ENCODE assay signal across 20 cellular contexts in the genomic region with DNA sequence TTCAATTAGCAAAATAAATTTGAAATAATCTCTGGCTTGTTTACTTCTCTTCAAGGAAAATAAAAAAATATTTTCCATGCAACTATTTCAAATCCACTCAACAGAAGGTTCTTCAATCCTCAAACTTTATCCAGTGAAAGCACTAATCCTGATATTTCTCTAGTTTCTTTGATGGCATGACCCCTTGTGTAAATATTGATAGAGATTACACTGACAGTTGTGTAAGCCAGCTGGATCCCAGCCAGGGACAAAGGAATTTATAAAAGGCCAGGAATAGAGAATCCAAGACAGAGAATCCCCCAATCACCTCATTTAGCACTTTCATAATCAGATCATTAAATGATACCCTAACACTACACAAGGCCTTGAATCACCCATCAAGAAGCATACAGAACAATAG.
DNase-seq lines count a peak whose midpoint lies in the region; ATAC-seq and TF ChIP-seq lines count a peak whose summit lies in the region.
"Had no signal": no experiment of that assay in that cellular context is flagged by ENCODE, and none has a peak within 500 bp of the region (broad histone marks: within the 10 kb centered on the region; RNA-seq: fewer than 3 reads in every experiment).

No MANE protein-coding gene starts in this region.

- H3K27me3 Mint-ChIP-seq in mesothelial cell of epicardium (ENCODE audit: low read depth), result no peaks in the 10 kb centered on the region
- H3K27me3 Mint-ChIP-seq: activated naive CD8-positive, alpha-beta T cell treated with anti-CD3 and anti-CD28 coated beads, Interleukin-2, amount 50 U/mL, for 24 hours; stimulated activated naive B cell treated with anti-CD40 and anti-IgM and Interleukin-4, amounts not matched to agents 10 μg/mL and 1 μg/mL and 100 μg/mL, for 72 hours had no signal

- ATAC-seq in GM19328 (IDR thresholded peaks at IDR 0.05; ENCODE audit: unreplicated experiment), result no peak
- ATAC-seq: activated naive CD8-positive, alpha-beta T cell treated with anti-CD3 and anti-CD28 coated beads, Interleukin-2, amount 50 U/mL, for 24 hours; gastrocnemius medialis; left lung; stimulated activated naive B cell treated with anti-CD40 and anti-IgM and Interleukin-4, amounts not matched to agents 10 μg/mL and 1 μg/mL and 100 μg/mL, for 72 hours had no signal

- H3K4me3 ChIP-seq in choroid plexus epithelial cell (ENCODE audit: low read depth, low read length), result no peak overlapping the region
- H3K4me3 ChIP-seq in BE2C (ENCODE audit: low read depth, low read length), result no peak overlapping the region
- H3K4me3 ChIP-seq: gastrocnemius medialis, left lung, sigmoid colon, tibial artery had no signal

- no peak overlapping the region for H3K4me3 Mint-ChIP-seq in mesothelial cell of epicardium
- H3K4me3 Mint-ChIP-seq: activated naive CD8-positive, alpha-beta T cell treated with anti-CD3 and anti-CD28 coated beads, Interleukin-2, amount 50 U/mL, for 24 hours; CD4-positive, CD25-positive, alpha-beta regulatory T cell; IgD-negative memory B cell; stimulated activated naive B cell treated with anti-CD40 and anti-IgM and Interleukin-4, amounts not matched to agents 10 μg/mL and 1 μg/mL and 100 μg/mL, for 72 hours had no signal

- peaks cover 20% of the 10 kb centered on the region for H3K4me1 ChIP-seq in BE2C

- H3K27ac Mint-ChIP-seq in mesothelial cell of epicardium, result peak overlapping the region; percentile 68
- H3K27ac Mint-ChIP-seq: activated naive CD8-positive, alpha-beta T cell treated with anti-CD3 and anti-CD28 coated beads, Interleukin-2, amount 50 U/mL, for 24 hours; IgD-negative memory B cell; stimulated activated naive B cell treated with anti-CD40 and anti-IgM and Interleukin-4, amounts not matched to agents 10 μg/mL and 1 μg/mL and 100 μg/mL, for 72 hours had no signal

- H3K27me3 ChIP-seq in BE2C, result no peaks in the 10 kb centered on the region
- H3K27me3 ChIP-seq: gastrocnemius medialis, left lung, sigmoid colon, tibial artery had no signal

- peak; percentile 5 to 9 for DNase-seq in SHP77 (lab: John Stamatoyannopoulos, UW)
- DNase-seq in SHP77 treated with DMSO at 0.1 percent for 48 hours (lab: John Stamatoyannopoulos, UW), result no peak
- peak; percentile 42 for DNase-seq in NCI-H345 (lab: John Stamatoyannopoulos, UW)
- DNase-seq in choroid plexus epithelial cell (ENCODE audit: low read depth), result peak; percentile 47
- DNase-seq in mesothelial cell of epicardium (ENCODE audit: low spot score in 2 of 2, unreplicated experiment in 2 of 2), result no peak
- no peak for DNase-seq in BE2C
- no peak for DNase-seq in DMS79 treated with DMSO at 0.1 percent for 48 hours (lab: John Stamatoyannopoulos, UW)
- DNase-seq: activated CD4-positive, alpha-beta T cell treated with anti-CD3 and anti-CD28 coated beads for 4 hours; activated naive CD8-positive, alpha-beta T cell treated with anti-CD3 and anti-CD28 coated beads, Interleukin-2, amount 50 U/mL, for 24 hours; CD4-positive, CD25-positive, alpha-beta regulatory T cell; DND-41; erythroblast; gastrocnemius medialis; left lung; NCI-H187; sigmoid colon; stimulated activated naive B cell treated with anti-CD40 and anti-IgM and Interleukin-4, amounts not matched to agents 10 μg/mL and 1 μg/mL and 100 μg/mL, for 72 hours; tibial artery had no signal

- no peaks in the 10 kb centered on the region; the same call in 1 of the 2 replicates for H3K9me3 ChIP-seq in BE2C
- H3K9me3 ChIP-seq: gastrocnemius medialis, left lung, sigmoid colon, tibial artery had no signal

- no peaks in the 10 kb centered on the region for H3K36me3 Mint-ChIP-seq in mesothelial cell of epicardium
- H3K36me3 Mint-ChIP-seq: CD4-positive, CD25-positive, alpha-beta regulatory T cell; IgD-negative memory B cell; stimulated activated naive B cell treated with anti-CD40 and anti-IgM and Interleukin-4, amounts not matched to agents 10 μg/mL and 1 μg/mL and 100 μg/mL, for 72 hours had no signal

- peaks cover 51% of the 10 kb centered on the region for H3K4me1 Mint-ChIP-seq in mesothelial cell of epicardium
- H3K4me1 Mint-ChIP-seq: activated naive CD8-positive, alpha-beta T cell treated with anti-CD3 and anti-CD28 coated beads, Interleukin-2, amount 50 U/mL, for 24 hours; IgD-negative memory B cell had no signal

- no peaks in the 10 kb centered on the region for H3K9me3 Mint-ChIP-seq in mesothelial cell of epicardium
- H3K9me3 Mint-ChIP-seq: activated naive CD8-positive, alpha-beta T cell treated with anti-CD3 and anti-CD28 coated beads, Interleukin-2, amount 50 U/mL, for 24 hours; CD4-positive, CD25-positive, alpha-beta regulatory T cell; stimulated activated naive B cell treated with anti-CD40 and anti-IgM and Interleukin-4, amounts not matched to agents 10 μg/mL and 1 μg/mL and 100 μg/mL, for 72 hours had no signal

- no peak for TF ChIP-seq CTCF in choroid plexus epithelial cell (conservative IDR thresholded peaks at IDR 0.05; ENCODE audit: low read depth, low read length)
- no peak for TF ChIP-seq CTCF in mesothelial cell of epicardium (IDR thresholded peaks at IDR 0.05; ENCODE audit: unreplicated experiment)
- no peak for TF ChIP-seq CTCF in BE2C (IDR thresholded peaks at IDR 0.05; ENCODE audit: low read depth, low read length)

- H3K36me3 ChIP-seq in BE2C, result no peaks in the 10 kb centered on the region
- H3K36me3 ChIP-seq: gastrocnemius medialis, left lung, sigmoid colon, tibial artery had no signal

Comparison
In these comparisons a context has a peak if more than half of its experiments do, and no peak if none do; other contexts are left out.
1. DNase-seq: peak in SHP77 (2 of 2), NCI-H345 (single experiment) and choroid plexus epithelial cell (single experiment); none in SHP77 treated with DMSO at 0.1 percent for 48 hours (single experiment), mesothelial cell of epicardium (0 of 2), BE2C (single experiment) and DMS79 treated with DMSO at 0.1 percent for 48 hours (single experiment).